ENCODE assay signal across 9 cellular contexts in the genomic region with DNA sequence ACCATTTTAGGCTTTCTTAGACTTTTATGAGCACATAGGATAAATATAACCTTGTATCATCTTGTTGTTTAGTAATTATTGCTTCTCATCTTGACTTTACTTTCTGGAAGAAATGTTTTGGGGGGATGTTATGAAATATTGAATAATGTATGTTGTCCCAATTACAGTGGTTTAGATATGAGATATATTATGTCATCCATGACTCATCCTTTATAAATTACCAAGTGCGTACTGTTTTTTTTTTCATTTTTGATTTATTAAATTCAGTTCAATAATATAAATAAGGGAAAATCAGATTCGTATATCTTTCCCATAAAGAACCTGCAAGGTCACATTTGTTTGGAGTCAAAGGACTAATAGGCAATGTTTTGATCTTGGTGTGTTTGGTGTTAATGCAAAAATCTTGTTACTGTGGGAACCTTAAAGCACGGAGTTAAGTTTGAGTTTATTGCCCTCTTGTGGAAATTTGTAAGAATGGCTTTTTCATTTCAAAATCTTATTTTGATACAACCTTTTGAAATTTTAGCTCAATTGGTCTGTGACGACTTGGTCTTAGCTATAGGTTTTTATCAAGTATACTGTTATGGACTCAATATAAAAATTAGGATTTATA.
DNase-seq lines count a peak whose midpoint lies in the region; ATAC-seq and TF ChIP-seq lines count a peak whose summit lies in the region.
"Had no signal": no experiment of that assay in that cellular context is flagged by ENCODE, and none has a peak within 500 bp of the region (broad histone marks: within the 10 kb centered on the region; RNA-seq: fewer than 3 reads in every experiment).

No MANE protein-coding gene starts in this region.

- TF ChIP-seq CTCF in LNCaP clone FGC (IDR thresholded peaks at IDR 0.05; ENCODE audit: control insufficient read depth, extremely low read depth, insufficient read depth) (peak; percentile 57), fibroblast of villous mesenchyme (IDR thresholded peaks at IDR 0.05; ENCODE audit: insufficient read depth, low read depth, low read length) (peak; percentile 50)

- no peak overlapping the region for H3K4me3 Mint-ChIP-seq in activated T-cell treated with anti-CD3 and anti-CD28 coated beads, Interleukin-2, amount 50 U/mL, for 24 hours
- H3K4me3 Mint-ChIP-seq: naive B cell had no signal

- no peaks in the 10 kb centered on the region for H3K9me3 Mint-ChIP-seq in activated T-cell treated with anti-CD3 and anti-CD28 coated beads, Interleukin-2, amount 50 U/mL, for 24 hours
- H3K9me3 Mint-ChIP-seq: naive B cell had no signal

- no peaks in the 10 kb centered on the region for H3K36me3 Mint-ChIP-seq in activated T-cell treated with anti-CD3 and anti-CD28 coated beads, Interleukin-2, amount 50 U/mL, for 24 hours (ENCODE audit: low read depth)
- H3K36me3 Mint-ChIP-seq: naive B cell had no signal

- peak; percentile 45 for DNase-seq in CD1c-positive myeloid dendritic cell (ENCODE audit: extremely low spot score)
- DNase-seq in LNCaP clone FGC (ENCODE audit: low read depth) = peak; percentile 46
- DNase-seq in SK-N-DZ (ENCODE audit: low spot score) = peak; percentile 49
- peak; percentile 53 for DNase-seq in fibroblast of villous mesenchyme (ENCODE audit: low read depth)
- DNase-seq in pulmonary artery endothelial cell (ENCODE audit: low read depth, low spot score) = peak; percentile 10
- DNase-seq in activated T-cell treated with anti-CD3 and anti-CD28 coated beads, Interleukin-2, amount 50 U/mL, for 24 hours = no peak
- DNase-seq: naive B cell had no signal

- peak; percentile 67 for ATAC-seq in GM19452 (IDR thresholded peaks at IDR 0.05; ENCODE audit: unreplicated experiment)
- no peak for ATAC-seq in GM21367 (IDR thresholded peaks at IDR 0.05; ENCODE audit: unreplicated experiment)

- no peaks in the 10 kb centered on the region for H3K27me3 Mint-ChIP-seq in activated T-cell treated with anti-CD3 and anti-CD28 coated beads, Interleukin-2, amount 50 U/mL, for 24 hours
- H3K27me3 Mint-ChIP-seq: naive B cell had no signal

- H3K4me1 Mint-ChIP-seq in activated T-cell treated with anti-CD3 and anti-CD28 coated beads, Interleukin-2, amount 50 U/mL, for 24 hours (ENCODE audit: low read depth) = peaks cover 8% of the 10 kb centered on the region
- H3K4me1 Mint-ChIP-seq: naive B cell had no signal

- H3K27ac Mint-ChIP-seq in activated T-cell treated with anti-CD3 and anti-CD28 coated beads, Interleukin-2, amount 50 U/mL, for 24 hours = no peak overlapping the region

- no peak overlapping the region for H3K4me3 ChIP-seq in LNCaP clone FGC (ENCODE audit: low read depth, low read length)
- no peak overlapping the region for H3K4me3 ChIP-seq in fibroblast of villous mesenchyme (ENCODE audit: low read depth, low read length)
